Comparison of ENCODE assay signal across 21 cellular contexts in genomic region chr7:152131981-152132494, GRCh38.
"Had no signal": no experiment of that assay in that cellular context is flagged by ENCODE, and none has a peak within 500 bp of the region (broad histone marks: within the 10 kb centered on the region; RNA-seq: fewer than 3 reads in every experiment).

No MANE protein-coding gene starts in this region.

- DNase-seq: cortex of kidney; effector memory CD8-positive, alpha-beta T cell; erythroblast; left ventricle myocardium superior; lower lobe of right lung; natural killer cell; right lobe of liver; small intestine; stimulated activated CD4-positive, alpha-beta T cell treated with anti-CD3 and anti-CD28 coated beads, Interleukin-15, amount 100 ng/mL, for 24 hours; stimulated activated CD4-positive, alpha-beta T cell treated with anti-CD3 and anti-CD28 coated beads, Interleukin-2, amount 100 ng/mL, for 48 hours; stimulated activated naive CD4-positive, alpha-beta T cell treated with Interleukin-2 at 50 U/mL for 16 hours; stomach; thyroid gland; trophoblast cell had no signal

- H3K36me3 Mint-ChIP-seq: natural killer cell had no signal

- H2AFZ ChIP-seq: parathyroid adenoma had no signal

- H3K27me3 Mint-ChIP-seq: effector memory CD8-positive, alpha-beta T cell; progenitor cell of endocrine pancreas had no signal

- H3K4me3 Mint-ChIP-seq: effector memory CD8-positive, alpha-beta T cell; natural killer cell had no signal

- H3K4me1 ChIP-seq: parathyroid adenoma, right lobe of liver, thyroid gland had no signal

- ATAC-seq: effector memory CD8-positive, alpha-beta T cell; lower lobe of right lung had no signal

- H3K27ac ChIP-seq: lower lobe of right lung, neutrophil, parathyroid adenoma, right lobe of liver, stomach, thyroid gland, vagina had no signal

- H3K4me3 ChIP-seq: lower lobe of right lung, right lobe of liver, stomach, thyroid gland, vagina had no signal

- H3K79me2 ChIP-seq: parathyroid adenoma had no signal

- H3K27me3 ChIP-seq: neutrophil, right lobe of liver, stomach, thyroid gland, vagina had no signal

- H3K9me3 ChIP-seq: lower lobe of right lung, neutrophil, right lobe of liver, stomach, thyroid gland, vagina had no signal

- H3K9me3 Mint-ChIP-seq: effector memory CD8-positive, alpha-beta T cell; natural killer cell had no signal

- H3K9ac ChIP-seq: parathyroid adenoma had no signal

- FAIRE-seq: endometrium, frontal cortex, keratinocyte, small intestine had no signal
